1 cellular context compared by ENCODE assay signal in the genomic region with DNA sequence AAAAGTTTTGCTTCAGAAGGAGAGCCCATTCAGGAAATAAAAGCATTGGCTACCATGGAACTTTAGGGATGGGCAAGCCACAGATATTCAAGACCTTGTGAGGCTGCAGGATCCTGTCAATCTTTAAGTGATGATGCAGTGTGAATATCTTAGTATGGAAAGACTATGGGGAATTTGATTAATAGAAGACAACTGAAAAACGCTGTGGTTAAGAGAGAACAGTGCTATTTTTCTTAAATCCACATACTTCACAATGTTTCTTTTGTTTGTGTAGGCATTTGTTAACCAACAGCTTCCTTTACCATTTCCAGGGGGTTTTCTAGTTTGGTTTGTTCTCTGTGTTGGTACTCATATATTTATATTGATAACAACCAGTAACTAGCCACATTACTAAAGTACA.
TF ChIP-seq lines count a peak whose summit lies in the region.

No MANE protein-coding gene starts in this region.

TF ChIP-seq in GM12878, 131 proteins besides CTCF, POLR2A, EP300 and RAD21 (continued from another document):
- no peak for TF ChIP-seq ZBTB11 (CRISPR knock-in tag; IDR thresholded peaks at IDR 0.05)
- no peak for TF ChIP-seq ZBED1 (IDR thresholded peaks at IDR 0.05; ENCODE audit: borderline replicate concordance)
- no peak for TF ChIP-seq BCL3 (IDR thresholded peaks at IDR 0.05; ENCODE audit: borderline replicate concordance, insufficient read depth, low read depth, low read length, poor library complexity, severe bottlenecking)
- no peak for TF ChIP-seq PML (IDR thresholded peaks at IDR 0.05; ENCODE audit: low read length)
